In the genomic region with DNA sequence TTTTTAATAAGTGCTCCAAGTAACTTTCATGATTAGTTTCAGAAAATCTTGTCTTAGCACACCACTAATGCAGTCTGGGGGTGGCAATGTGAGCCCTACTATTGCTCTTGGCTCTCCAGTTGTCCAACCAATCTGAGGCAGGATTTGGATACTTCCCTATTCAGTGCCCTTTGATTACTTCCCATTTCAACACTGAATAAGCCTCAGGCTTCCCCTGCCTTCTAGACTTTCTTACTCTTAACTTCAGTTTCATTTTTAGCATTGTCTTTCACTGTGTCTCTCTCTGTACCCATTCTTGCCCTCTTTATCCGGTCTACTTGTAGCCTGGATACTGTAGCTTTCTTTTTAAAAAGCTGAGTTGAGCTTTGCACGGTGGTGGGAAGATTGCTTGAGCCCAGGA, we compare ENCODE assay signal across 8 cellular contexts.
A peak's percentile ranks its signal among the peaks of the same experiment; 100 is the strongest.
DNase-seq lines count a peak whose midpoint lies in the region; ATAC-seq, FAIRE-seq and TF ChIP-seq lines count a peak whose summit lies in the region.

No MANE protein-coding gene starts in this region.

- TF ChIP-seq CTCF in spleen (IDR thresholded peaks at IDR 0.05 in 8 of 11, conservative IDR thresholded peaks at IDR 0.05 in 3 of 11) = no peak

- peaks cover 0 to 4% (median 0%) of the 10 kb centered on the region in 7 donors for H3K27me3 ChIP-seq in spleen (replicated peaks in 1 of 7)

- no peaks in the 10 kb centered on the region for H3K9me3 Mint-ChIP-seq in activated T-cell treated with anti-CD3 and anti-CD28 coated beads, Interleukin-2, amount 50 U/mL, for 4 hours

- TF ChIP-seq POLR2A in spleen (IDR thresholded peaks at IDR 0.05) = no peak

- intact Hi-C loops in spleen (cut with DNase I; ENCODE audit: low total_unique reads) = no loop called here

- no peak for FAIRE-seq in frontal cortex (lab: Jason Lieb, UNC)

- no peak for DNase-seq in activated T-cell treated with anti-CD3 and anti-CD28 coated beads, Interleukin-2, amount 50 U/mL, for 4 hours
- no peak for DNase-seq in activated T-cell treated with anti-CD3 and anti-CD28 coated beads, Interleukin-2, amount 50 U/mL, for 1 hour
- peak; percentile 55 for DNase-seq in SIG-M5 (lab: John Stamatoyannopoulos, UW)
- DNase-seq in spleen = no peak
- no peak for DNase-seq in ureter (ENCODE audit: low spot score)
- no peak for DNase-seq in frontal cortex (ENCODE audit: low spot score in 2 of 2)
- no peak for DNase-seq in NCI-H1092 (lab: John Stamatoyannopoulos, UW)

- peak; percentile 48 to 50 for ATAC-seq in activated T-cell treated with anti-CD3 and anti-CD28 coated beads, Interleukin-2, amount 50 U/mL, for 4 hours
- peak; percentile 93 for ATAC-seq in HG02938 (IDR thresholded peaks at IDR 0.05; ENCODE audit: unreplicated experiment)

- H3K27ac ChIP-seq in spleen = peak overlapping the region in 6 of 8 donors; percentile 18 to 71 (median 54)

- 9 to 15% (median 11%) methylated on average over 2 of the region's 2 CpGs for WGBS in spleen, 5 donors

- no peak overlapping the region for H3K4me3 ChIP-seq in spleen

- H3K4me1 Mint-ChIP-seq in activated T-cell treated with anti-CD3 and anti-CD28 coated beads, Interleukin-2, amount 50 U/mL, for 4 hours (ENCODE audit: low read depth) = peaks cover 7% of the 10 kb centered on the region

- H3K9me3 ChIP-seq in spleen = no peaks in the 10 kb centered on the region

- H3K27me3 Mint-ChIP-seq in activated T-cell treated with anti-CD3 and anti-CD28 coated beads, Interleukin-2, amount 50 U/mL, for 4 hours (ENCODE audit: low read depth) = no peaks in the 10 kb centered on the region

- no peak overlapping the region for H3K4me3 Mint-ChIP-seq in activated T-cell treated with anti-CD3 and anti-CD28 coated beads, Interleukin-2, amount 50 U/mL, for 4 hours

- H3K36me3 Mint-ChIP-seq in activated T-cell treated with anti-CD3 and anti-CD28 coated beads, Interleukin-2, amount 50 U/mL, for 4 hours (ENCODE audit: insufficient read depth) = no peaks in the 10 kb centered on the region

- peaks cover 5 to 16% (median 11%) of the 10 kb centered on the region in 6 donors for H3K4me1 ChIP-seq in spleen

- H3K36me3 ChIP-seq in spleen = no peaks in the 10 kb centered on the region
